ENCODE assay signal across 31 cellular contexts in the genomic region with DNA sequence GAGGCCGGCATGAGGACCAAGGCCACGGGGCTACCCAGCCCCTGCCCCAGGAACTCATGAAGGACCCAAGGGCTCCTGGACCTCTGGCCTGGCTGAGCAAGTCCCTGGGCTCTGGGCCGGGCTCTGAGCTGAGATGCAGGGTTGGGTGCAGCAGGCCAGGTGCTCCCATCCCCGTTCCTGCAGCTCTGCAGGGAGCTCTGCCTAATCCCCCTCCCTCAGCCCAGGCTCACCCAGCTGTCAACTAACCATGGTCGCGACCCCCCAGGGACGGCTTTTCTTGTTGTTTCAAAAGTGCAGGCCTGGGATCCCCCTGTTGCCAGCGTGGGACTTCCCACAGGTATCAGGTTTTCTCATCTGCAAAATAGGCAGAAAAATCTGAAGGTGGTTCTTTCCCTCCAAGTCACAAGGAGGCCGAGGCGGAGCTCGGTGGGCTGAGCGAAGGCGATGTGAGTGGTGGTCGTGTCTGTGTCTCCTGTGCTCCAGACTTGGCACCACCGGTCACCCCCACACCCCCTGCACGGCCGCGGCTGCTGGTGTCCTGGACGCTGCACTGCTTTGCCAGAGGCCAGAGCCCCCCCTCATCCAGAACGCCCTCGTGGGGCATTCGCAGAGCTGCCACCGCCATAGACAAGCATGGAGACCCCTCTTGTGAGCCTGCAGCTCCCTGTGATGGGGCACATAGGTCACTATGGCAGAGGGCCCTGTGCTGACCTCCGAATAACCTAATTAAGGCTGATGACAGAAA. TPM values are rescaled to one million over a fixed set of nuclear protein-coding genes. Genes with fewer than 3 reads are reported as not detected.
"Had no signal": no experiment of that assay in that cellular context is flagged by ENCODE, and none has a peak within 500 bp of the region (broad histone marks: within the 10 kb centered on the region; RNA-seq: fewer than 3 reads in every experiment).

No MANE protein-coding gene starts in this region.

- DNase-seq: activated CD4-positive, alpha-beta memory T cell treated with anti-CD3 and anti-CD28 coated beads for 36 hours; activated CD4-positive, alpha-beta T cell treated with anti-CD3 and anti-CD28 coated beads, Interleukin-2, amount 10 ng/mL, durations not matched to agents 24 days and 14 days; activated CD4-positive, CD25-positive, alpha-beta regulatory T cell treated with anti-CD3 and anti-CD28 coated beads, Interleukin-2, amount 50 U/mL, for 72 hours; activated CD8-positive, alpha-beta memory T cell treated with anti-CD3 and anti-CD28 coated beads, Interleukin-2, amount 50 U/mL, for 4 hours; activated gamma-delta T cell; activated naive CD8-positive, alpha-beta T cell treated with anti-CD3 and anti-CD28 coated beads, Interleukin-2, amount 50 U/mL, for 24 hours; activated T-cell treated with anti-CD3 and anti-CD28 coated beads, Interleukin-2, amount 50 U/mL, for 1 hour; amygdala; central memory CD4-positive, alpha-beta T cell; endodermal cell; foreskin fibroblast; hypothalamus; immature natural killer cell; mesenchymal stem cell; naive thymus-derived CD8-positive, alpha-beta T cell; stimulated activated CD4-positive, alpha-beta T cell treated with anti-CD3 and anti-CD28 coated beads, Interleukin-12 subunit alpha, Interleukin-12 subunit beta, amount 100 ng/mL, for 4 hours; stimulated activated CD4-positive, alpha-beta T cell treated with anti-CD3 and anti-CD28 coated beads, Interleukin-4, amount 100 ng/mL, for 4 hours; stimulated activated naive CD4-positive, alpha-beta T cell treated with Interleukin-2 at 50 U/mL for 16 hours; T-helper 1 cell; trophoblast cell had no signal

- H3K27me3 Mint-ChIP-seq: activated CD4-positive, alpha-beta T cell treated with anti-CD3 and anti-CD28 coated beads, Interleukin-2, amount 10 ng/mL, durations not matched to agents 24 days and 14 days had no signal

- H3K27ac Mint-ChIP-seq: activated CD4-positive, alpha-beta memory T cell treated with anti-CD3 and anti-CD28 coated beads for 36 hours; activated CD4-positive, alpha-beta T cell treated with anti-CD3 and anti-CD28 coated beads, Interleukin-2, amount 10 ng/mL, durations not matched to agents 24 days and 14 days; activated naive CD4-positive, alpha-beta T cell treated with anti-CD3 and anti-CD28 coated beads, Interleukin-2, amount 50 U/mL, for 24 hours; activated naive CD8-positive, alpha-beta T cell treated with anti-CD3 and anti-CD28 coated beads, Interleukin-2, amount 50 U/mL, for 24 hours; dendritic cell treated with granulocyte-macrophage colony-stimulating factor and Interleukin-4, amounts not matched to agents 40 ng/mL and 50 ng/mL, for 4 days; endodermal cell; immature natural killer cell had no signal

- H3K36me3 Mint-ChIP-seq: activated CD4-positive, alpha-beta memory T cell treated with anti-CD3 and anti-CD28 coated beads for 36 hours; activated naive CD4-positive, alpha-beta T cell treated with anti-CD3 and anti-CD28 coated beads, Interleukin-2, amount 50 U/mL, for 24 hours; immature natural killer cell; naive thymus-derived CD8-positive, alpha-beta T cell had no signal

- H3K4me1 Mint-ChIP-seq: activated CD4-positive, alpha-beta T cell treated with anti-CD3 and anti-CD28 coated beads, Interleukin-2, amount 10 ng/mL, durations not matched to agents 24 days and 14 days; activated naive CD4-positive, alpha-beta T cell treated with anti-CD3 and anti-CD28 coated beads, Interleukin-2, amount 50 U/mL, for 24 hours; activated naive CD8-positive, alpha-beta T cell treated with anti-CD3 and anti-CD28 coated beads, Interleukin-2, amount 50 U/mL, for 24 hours; immature natural killer cell; naive thymus-derived CD8-positive, alpha-beta T cell had no signal

- FAIRE-seq: urothelium cell line had no signal

- ATAC-seq: activated naive CD8-positive, alpha-beta T cell treated with anti-CD3 and anti-CD28 coated beads, Interleukin-2, amount 50 U/mL, for 24 hours; heart left ventricle; left lobe of liver; lower lobe of right lung; naive thymus-derived CD8-positive, alpha-beta T cell; right lobe of liver had no signal

- H3K4me3 Mint-ChIP-seq: activated CD4-positive, alpha-beta memory T cell treated with anti-CD3 and anti-CD28 coated beads for 36 hours; activated CD4-positive, alpha-beta T cell treated with anti-CD3 and anti-CD28 coated beads, Interleukin-2, amount 10 ng/mL, durations not matched to agents 24 days and 14 days; activated naive CD4-positive, alpha-beta T cell treated with anti-CD3 and anti-CD28 coated beads, Interleukin-2, amount 50 U/mL, for 24 hours; activated naive CD8-positive, alpha-beta T cell treated with anti-CD3 and anti-CD28 coated beads, Interleukin-2, amount 50 U/mL, for 24 hours; dendritic cell treated with granulocyte-macrophage colony-stimulating factor and Interleukin-4, amounts not matched to agents 40 ng/mL and 50 ng/mL, for 4 days; endodermal cell; immature natural killer cell; naive thymus-derived CD8-positive, alpha-beta T cell had no signal

- H3K9me3 Mint-ChIP-seq: activated CD4-positive, alpha-beta memory T cell treated with anti-CD3 and anti-CD28 coated beads for 36 hours; activated CD4-positive, alpha-beta T cell treated with anti-CD3 and anti-CD28 coated beads, Interleukin-2, amount 10 ng/mL, durations not matched to agents 24 days and 14 days; activated naive CD4-positive, alpha-beta T cell treated with anti-CD3 and anti-CD28 coated beads, Interleukin-2, amount 50 U/mL, for 24 hours; activated naive CD8-positive, alpha-beta T cell treated with anti-CD3 and anti-CD28 coated beads, Interleukin-2, amount 50 U/mL, for 24 hours; dendritic cell treated with granulocyte-macrophage colony-stimulating factor and Interleukin-4, amounts not matched to agents 40 ng/mL and 50 ng/mL, for 4 days; immature natural killer cell; naive thymus-derived CD8-positive, alpha-beta T cell had no signal

RNA-seq across cellular contexts. Expression of a gene that starts 22.5 kb away (rescaled TPM):
- total RNA-seq: activated CD4-positive, alpha-beta T cell treated with anti-CD3 and anti-CD28 coated beads, Interleukin-2, amount 10 ng/mL, durations not matched to agents 24 days and 14 days; activated CD8-positive, alpha-beta memory T cell treated with anti-CD3 and anti-CD28 coated beads for 36 hours; esophagus mucosa; left lobe of liver; lower lobe of right lung; naive thymus-derived CD8-positive, alpha-beta T cell; posterior vena cava; right lobe of liver; subcutaneous adipose tissue had no signal
